25 cellular contexts compared by ENCODE assay signal in genomic region chr18:70126832-70127231, GRCh38.
"Had no signal": no experiment of that assay in that cellular context is flagged by ENCODE, and none has a peak within 500 bp of the region (broad histone marks: within the 10 kb centered on the region; RNA-seq: fewer than 3 reads in every experiment).

No MANE protein-coding gene starts in this region.

- H3K4me3 ChIP-seq: body of pancreas, Peyer's patch, SJSA1 had no signal

- H3K4me1 ChIP-seq: Peyer's patch, SJSA1 had no signal

- DNase-seq: activated CD4-positive, alpha-beta T cell treated with anti-CD3 and anti-CD28 coated beads, Interleukin-2, amount 10 ng/mL, durations not matched to agents 24 days and 14 days; activated CD4-positive, alpha-beta T cell treated with anti-CD3 and anti-CD28 coated beads, Interleukin-2, amount 50 U/mL, for 4 hours; activated CD8-positive, alpha-beta T cell treated with anti-CD3 and anti-CD28 coated beads for 36 hours; activated effector memory CD4-positive, alpha-beta T cell treated with anti-CD3 and anti-CD28 coated beads, Interleukin-2, amount 50 U/mL, for 16 hours; activated naive CD4-positive, alpha-beta T cell; activated naive CD8-positive, alpha-beta T cell treated with anti-CD3 and anti-CD28 coated beads, Interleukin-2, amount 10 ng/mL, durations not matched to agents 7 days and 5 days; activated T-cell treated with anti-CD3 and anti-CD28 coated beads, Interleukin-2, amount 50 U/mL, for 1 hour; activated T-cell treated with anti-CD3 and anti-CD28 coated beads, Interleukin-2, amount 50 U/mL, for 72 hours; amygdala; body of pancreas; central memory CD4-positive, alpha-beta T cell; Karpas-422; KBM-7; NCI-H187 treated with DMSO at 0.1 percent for 48 hours; NCI-H2081; NCI-H345; NCI-H524 treated with DMSO at 0.1 percent for 48 hours; NCI-H82; NK-92 treated with Interleukin-12 subunit alpha and Interleukin-12 subunit beta, amount 100 ng/mL, for 24 hours; PC-3; Peyer's patch; RPMI8226; SHP77 treated with DMSO at 0.1 percent for 48 hours; T1000 had no signal

- H3K27me3 ChIP-seq: body of pancreas, Peyer's patch, SJSA1 had no signal

- H3K36me3 ChIP-seq: Peyer's patch had no signal

- H3K9me3 ChIP-seq: body of pancreas, Peyer's patch, SJSA1 had no signal

- H3K27ac ChIP-seq: body of pancreas, Peyer's patch, SJSA1 had no signal
